In genomic region chr2:161238264-161238558, GRCh38 we compare ENCODE assay signal across 8 cellular contexts.
DNase-seq lines count a peak whose midpoint lies in the region; ATAC-seq and TF ChIP-seq lines count a peak whose summit lies in the region.

No MANE protein-coding gene starts in this region.

- in situ Hi-C loops in GM13976 (cut with MboI; ENCODE audit: low sequenced_read_pairs, unreplicated experiment) = no loop called here

- H2BK12ac ChIP-seq in trophoblast cell (ENCODE audit: low read length) = no peak overlapping the region

- H2AK5ac ChIP-seq in trophoblast cell (ENCODE audit: low read length) = no peak overlapping the region

- TF ChIP-seq CTCF in fibroblast of lung (conservative IDR thresholded peaks at IDR 0.05 in 1 of 2, IDR thresholded peaks at IDR 0.05 in 1 of 2; ENCODE audit: low read depth in 1 of 2, low read length in 2 of 2) (no peak), GM13976 (IDR thresholded peaks at IDR 0.05; ENCODE audit: borderline replicate concordance, control extremely low read depth, extremely low read depth, insufficient read depth, missing control alignments) (no peak)

- H2BK120ac ChIP-seq in trophoblast cell (ENCODE audit: insufficient read depth, low read length, poor library complexity) = no peak overlapping the region

- H2BK5ac ChIP-seq in trophoblast cell (ENCODE audit: low read depth, low read length, poor library complexity) = no peak overlapping the region

- H3K18ac ChIP-seq in trophoblast cell (ENCODE audit: low read length) = no peak overlapping the region

- peak overlapping the region; percentile 84 for H2AFZ ChIP-seq in fibroblast of lung (ENCODE audit: low read length)
- H2AFZ ChIP-seq in trophoblast cell (ENCODE audit: insufficient read depth, low read length, poor library complexity) = no peak overlapping the region

- H3K4me2 ChIP-seq in fibroblast of lung (ENCODE audit: extremely low read depth, insufficient read depth, low read length) (peak overlapping the region; percentile 99), trophoblast cell (ENCODE audit: low read length) (peak overlapping the region; percentile 73)

- H4K12ac ChIP-seq in trophoblast cell (ENCODE audit: low read depth, low read length) = no peak overlapping the region

- H3K27ac ChIP-seq in SJSA1 (no peak overlapping the region), fibroblast of lung (ENCODE audit: insufficient read depth, low read length) (no peak overlapping the region), trophoblast cell (ENCODE audit: low read depth, low read length) (no peak overlapping the region)

- no peak overlapping the region for H3K23ac ChIP-seq in trophoblast cell (ENCODE audit: low read length)

- peaks cover 3% of the 10 kb centered on the region; the same call in 1 of the 2 replicates for H3K4me1 ChIP-seq in ES-I3 (ENCODE audit: insufficient read depth, low read length)
- peaks cover 19% of the 10 kb centered on the region for H3K4me1 ChIP-seq in SJSA1 (replicated peaks)
- peaks cover 3% of the 10 kb centered on the region for H3K4me1 ChIP-seq in fibroblast of lung (ENCODE audit: control insufficient read depth, extremely low read depth, insufficient read depth, low read length)
- peaks cover 9% of the 10 kb centered on the region in 2 experiments for H3K4me1 ChIP-seq in trophoblast cell (ENCODE audit: control insufficient read depth in 1 of 2, insufficient read depth in 2 of 2, low read length in 2 of 2)

- no peak overlapping the region for H3K14ac ChIP-seq in trophoblast cell (ENCODE audit: low read length)

- H3K9ac ChIP-seq in ES-I3 (ENCODE audit: low read depth, low read length) = peak overlapping the region; percentile 84
- peak overlapping the region; percentile 46 for H3K9ac ChIP-seq in fibroblast of lung (ENCODE audit: insufficient read depth, low read length)
- H3K9ac ChIP-seq in trophoblast cell (ENCODE audit: low read length) = peak overlapping the region; percentile 9

- H3K4me3 ChIP-seq in SJSA1 (peak overlapping the region; percentile 44), fibroblast of lung (replicated peaks in 1 of 4; ENCODE audit: control extremely low read depth in 1 of 4, insufficient read depth in 1 of 4, low read depth in 3 of 4, low read length in 4 of 4) (peak overlapping the region; percentile 38 to 78 (median 60)), trophoblast cell (ENCODE audit: low read depth, low read length) (peak overlapping the region; percentile 74)

- no CpG with 5 or more reads among the region's 16 CpGs for WGBS in trophoblast cell (ENCODE audit: extremely low coverage, insufficient coverage, insufficient read length)

- H3K9me3 ChIP-seq in ES-I3 (ENCODE audit: control insufficient read depth, insufficient read depth, low read length) (no peaks in the 10 kb centered on the region), SJSA1 (replicated peaks) (no peaks in the 10 kb centered on the region), fibroblast of lung (ENCODE audit: control insufficient read depth, insufficient read depth, low read depth, low read length) (no peaks in the 10 kb centered on the region), trophoblast cell (ENCODE audit: insufficient read depth, low read depth, low read length) (no peaks in the 10 kb centered on the region)

- no peak overlapping the region for H4K91ac ChIP-seq in trophoblast cell (ENCODE audit: low read depth, low read length)

- H3K36me3 ChIP-seq in ES-I3 (ENCODE audit: insufficient read depth, low read length) = no peaks in the 10 kb centered on the region
- peaks cover 13% of the 10 kb centered on the region for H3K36me3 ChIP-seq in SJSA1
- peaks cover 2% of the 10 kb centered on the region for H3K36me3 ChIP-seq in fibroblast of lung (ENCODE audit: control insufficient read depth, insufficient read depth, low read length)
- H3K36me3 ChIP-seq in trophoblast cell (ENCODE audit: control insufficient read depth in 1 of 2, insufficient read depth in 2 of 2, low read length in 2 of 2) = no peaks in the 10 kb centered on the region

- DNase-seq in SJSA1 (ENCODE audit: low read depth in 1 of 2, low spot score in 2 of 2) = no peak
- no peak for DNase-seq in fibroblast of lung (ENCODE audit: low read depth in 2 of 2)
- DNase-seq in trophoblast cell = no peak
- no peak for DNase-seq in activated CD8-positive, alpha-beta memory T cell treated with anti-CD3 and anti-CD28 coated beads, Interleukin-2, amount 50 U/mL, for 48 hours
- no peak for DNase-seq in activated CD4-positive, alpha-beta T cell treated with anti-CD3 and anti-CD28 coated beads for 1 hour
- DNase-seq in GM13976 (ENCODE audit: low spot score) = no peak

- peaks cover 9% of the 10 kb centered on the region for H3K79me1 ChIP-seq in trophoblast cell (ENCODE audit: low read length)

- H3K27me3 ChIP-seq in SJSA1 (replicated peaks) = no peaks in the 10 kb centered on the region
- H3K27me3 ChIP-seq in fibroblast of lung (ENCODE audit: control insufficient read depth, insufficient read depth, low read length) = no peaks in the 10 kb centered on the region
- no peaks in the 10 kb centered on the region for H3K27me3 ChIP-seq in trophoblast cell (ENCODE audit: insufficient read depth, low read length)

- no peak overlapping the region for H3K4ac ChIP-seq in trophoblast cell (ENCODE audit: low read depth, low read length)

- H4K20me1 ChIP-seq in fibroblast of lung (ENCODE audit: control insufficient read depth, extremely low read depth, insufficient read depth, low read length) = no peaks in the 10 kb centered on the region

- no peak for ATAC-seq in HG02642 (IDR thresholded peaks at IDR 0.05; ENCODE audit: poor library complexity, unreplicated experiment)

- H3K79me2 ChIP-seq in fibroblast of lung (ENCODE audit: control insufficient read depth, insufficient read depth, low read length) = no peaks in the 10 kb centered on the region
- H3K79me2 ChIP-seq in trophoblast cell (ENCODE audit: control insufficient read depth, insufficient read depth, low read length, poor library complexity) = peaks cover 2% of the 10 kb centered on the region

- no peak overlapping the region for H4K8ac ChIP-seq in trophoblast cell (ENCODE audit: low read depth, low read length)

Comparison
In these comparisons a context has a peak if more than half of its experiments do, and no peak if none do; other contexts are left out.
1. H3K9ac ChIP-seq: peak in every context shown above with its lines; median percentile 84 in ES-I3; 46 in fibroblast of lung; 9 in trophoblast cell.